In genomic region chr4:10197952-10198351, GRCh38 we compare ENCODE assay signal across 32 cellular contexts.
"Had no signal": no experiment of that assay in that cellular context is flagged by ENCODE, and none has a peak within 500 bp of the region (broad histone marks: within the 10 kb centered on the region; RNA-seq: fewer than 3 reads in every experiment).

No MANE protein-coding gene starts in this region.

- H3K36me3 Mint-ChIP-seq: activated naive CD4-positive, alpha-beta T cell treated with anti-CD3 and anti-CD28 coated beads, Interleukin-2, amount 10 ng/mL, durations not matched to agents 7 days and 5 days; activated naive CD4-positive, alpha-beta T cell treated with anti-CD3 and anti-CD28 coated beads, Interleukin-2, amount 50 U/mL, for 72 hours; activated naive CD8-positive, alpha-beta T cell treated with anti-CD3 and anti-CD28 coated beads, Interleukin-2, amount 10 ng/mL, durations not matched to agents 7 days and 5 days had no signal

- H3K27me3 Mint-ChIP-seq: activated CD4-positive, alpha-beta T cell treated with anti-CD3 and anti-CD28 coated beads for 36 hours; activated CD8-positive, alpha-beta T cell treated with anti-CD3 and anti-CD28 coated beads for 36 hours; activated naive CD4-positive, alpha-beta T cell treated with anti-CD3 and anti-CD28 coated beads, Interleukin-2, amount 10 ng/mL, durations not matched to agents 7 days and 5 days; central memory CD8-positive, alpha-beta T cell had no signal

- H3K27me3 ChIP-seq: brain microvascular endothelial cell, esophagus muscularis mucosa, foreskin keratinocyte, gastrocnemius medialis, heart left ventricle had no signal

- ATAC-seq: activated CD4-positive, alpha-beta T cell treated with anti-CD3 and anti-CD28 coated beads for 36 hours; activated CD8-positive, alpha-beta T cell treated with anti-CD3 and anti-CD28 coated beads for 36 hours; activated naive CD4-positive, alpha-beta T cell treated with anti-CD3 and anti-CD28 coated beads, Interleukin-2, amount 50 U/mL, for 72 hours; effector memory CD8-positive, alpha-beta T cell; foreskin keratinocyte; gastrocnemius medialis; heart left ventricle had no signal

- H3K4me1 Mint-ChIP-seq: activated CD4-positive, alpha-beta T cell treated with anti-CD3 and anti-CD28 coated beads for 36 hours; activated naive CD4-positive, alpha-beta T cell treated with anti-CD3 and anti-CD28 coated beads, Interleukin-2, amount 10 ng/mL, durations not matched to agents 7 days and 5 days; activated naive CD8-positive, alpha-beta T cell treated with anti-CD3 and anti-CD28 coated beads, Interleukin-2, amount 10 ng/mL, durations not matched to agents 7 days and 5 days; central memory CD8-positive, alpha-beta T cell had no signal

- DNase-seq: activated CD4-positive, alpha-beta T cell treated with anti-CD3 and anti-CD28 coated beads for 36 hours; activated CD4-positive, alpha-beta T cell treated with anti-CD3 and anti-CD28 coated beads, Interleukin-2, amount 50 U/mL, for 1 hour; activated CD4-positive, alpha-beta T cell treated with anti-CD3 and anti-CD28 coated beads, Interleukin-2, amount 50 U/mL, for 48 hours; activated CD4-positive, CD25-positive, alpha-beta regulatory T cell; activated CD4-positive, CD25-positive, alpha-beta regulatory T cell treated with anti-CD3 and anti-CD28 coated beads, Interleukin-2, amount 50 U/mL, for 72 hours; activated CD8-positive, alpha-beta memory T cell treated with anti-CD3 and anti-CD28 coated beads for 24 hours; activated CD8-positive, alpha-beta T cell treated with anti-CD3 and anti-CD28 coated beads for 36 hours; activated gamma-delta T cell; activated naive CD4-positive, alpha-beta T cell; activated naive CD4-positive, alpha-beta T cell treated with anti-CD3 and anti-CD28 coated beads, Interleukin-2, amount 10 ng/mL, durations not matched to agents 7 days and 5 days; activated naive CD8-positive, alpha-beta T cell treated with anti-CD3 and anti-CD28 coated beads, Interleukin-2, amount 10 ng/mL, durations not matched to agents 7 days and 5 days; activated T-cell treated with anti-CD3 and anti-CD28 coated beads, Interleukin-2, amount 50 U/mL, for 1 hour; activated T-cell treated with anti-CD3 and anti-CD28 coated beads, Interleukin-2, amount 50 U/mL, for 48 hours; amniotic stem cell; anterior cingulate cortex; brain microvascular endothelial cell; cortex of kidney; dermis blood vessel endothelial cell; effector CD4-positive, alpha-beta T cell; effector memory CD8-positive, alpha-beta T cell; erythroblast; foreskin keratinocyte; gastrocnemius medialis; glutamatergic neuron; heart left ventricle; T-helper 2 cell had no signal

- H3K9me3 Mint-ChIP-seq: activated CD8-positive, alpha-beta T cell treated with anti-CD3 and anti-CD28 coated beads for 36 hours; activated naive CD4-positive, alpha-beta T cell treated with anti-CD3 and anti-CD28 coated beads, Interleukin-2, amount 50 U/mL, for 72 hours; activated T-helper 1 cell treated with anti-CD3 and anti-CD28 coated beads, Interleukin-12 subunit alpha, Interleukin-12 subunit beta, Interleukin-2, Interleukin-4 antibody, amounts not matched to agents 30 ng/mL and 10 ng/mL and 1 ng/mL, durations not matched to agents 14 hours and 24 hours and 36 hours; central memory CD8-positive, alpha-beta T cell; effector memory CD8-positive, alpha-beta T cell had no signal

- FAIRE-seq: astrocyte, bronchial epithelial cell had no signal

- H3K9me3 ChIP-seq: esophagus muscularis mucosa, gastrocnemius medialis, heart left ventricle had no signal

- H3K36me3 ChIP-seq: brain microvascular endothelial cell, esophagus muscularis mucosa, gastrocnemius medialis, heart left ventricle had no signal

- H3K27ac ChIP-seq: brain microvascular endothelial cell, esophagus muscularis mucosa, foreskin keratinocyte, gastrocnemius medialis, heart left ventricle had no signal

- H3K27ac Mint-ChIP-seq: activated CD4-positive, alpha-beta T cell treated with anti-CD3 and anti-CD28 coated beads for 36 hours; activated CD8-positive, alpha-beta T cell treated with anti-CD3 and anti-CD28 coated beads for 36 hours; activated naive CD4-positive, alpha-beta T cell treated with anti-CD3 and anti-CD28 coated beads, Interleukin-2, amount 10 ng/mL, durations not matched to agents 7 days and 5 days; activated naive CD4-positive, alpha-beta T cell treated with anti-CD3 and anti-CD28 coated beads, Interleukin-2, amount 50 U/mL, for 72 hours; activated naive CD8-positive, alpha-beta T cell treated with anti-CD3 and anti-CD28 coated beads, Interleukin-2, amount 10 ng/mL, durations not matched to agents 7 days and 5 days; activated T-helper 1 cell treated with anti-CD3 and anti-CD28 coated beads, Interleukin-12 subunit alpha, Interleukin-12 subunit beta, Interleukin-2, Interleukin-4 antibody, amounts not matched to agents 30 ng/mL and 10 ng/mL and 1 ng/mL, durations not matched to agents 14 hours and 24 hours and 36 hours; effector memory CD8-positive, alpha-beta T cell had no signal

- H3K4me1 ChIP-seq: esophagus muscularis mucosa, foreskin keratinocyte, gastrocnemius medialis, heart left ventricle had no signal

- H3K4me3 ChIP-seq: esophagus muscularis mucosa, gastrocnemius medialis, heart left ventricle had no signal

- H3K4me3 Mint-ChIP-seq: activated CD4-positive, alpha-beta T cell treated with anti-CD3 and anti-CD28 coated beads for 36 hours; activated CD8-positive, alpha-beta T cell treated with anti-CD3 and anti-CD28 coated beads for 36 hours; activated naive CD4-positive, alpha-beta T cell treated with anti-CD3 and anti-CD28 coated beads, Interleukin-2, amount 10 ng/mL, durations not matched to agents 7 days and 5 days; activated naive CD8-positive, alpha-beta T cell treated with anti-CD3 and anti-CD28 coated beads, Interleukin-2, amount 10 ng/mL, durations not matched to agents 7 days and 5 days; activated T-helper 1 cell treated with anti-CD3 and anti-CD28 coated beads, Interleukin-12 subunit alpha, Interleukin-12 subunit beta, Interleukin-2, Interleukin-4 antibody, amounts not matched to agents 30 ng/mL and 10 ng/mL and 1 ng/mL, durations not matched to agents 14 hours and 24 hours and 36 hours; central memory CD8-positive, alpha-beta T cell; effector memory CD8-positive, alpha-beta T cell had no signal
